ENCODE assay signal across 8 cellular contexts in genomic region chr1:19762175-19762779, GRCh38. TPM values are rescaled to one million over a fixed set of nuclear protein-coding genes. Genes with fewer than 3 reads are reported as not detected.
DNase-seq lines count a peak whose midpoint lies in the region; FAIRE-seq and TF ChIP-seq lines count a peak whose summit lies in the region.

No MANE protein-coding gene starts in this region.

- no peak for TF ChIP-seq EP300 in ovary (IDR thresholded peaks at IDR 0.05)

- no peak overlapping the region for H3K27ac ChIP-seq in endodermal cell (ENCODE audit: low read depth, low read length)
- H3K27ac ChIP-seq in ovary: no peak overlapping the region
- H3K27ac ChIP-seq in vagina: no peak overlapping the region

- peaks cover 10% of the 10 kb centered on the region for H3K4me1 ChIP-seq in endodermal cell (ENCODE audit: control insufficient read depth, insufficient read depth, low read length)
- H3K4me1 ChIP-seq in ovary (ENCODE audit: insufficient read depth): no peaks in the 10 kb centered on the region
- no peaks in the 10 kb centered on the region for H3K4me1 ChIP-seq in vagina

- DNase-seq in COLO668 (lab: John Stamatoyannopoulos, UW; ENCODE audit: unreplicated experiment) (peak; percentile 64), HTR-8/SVneo (ENCODE audit: insufficient read length, low spot score) (peak; percentile 61), UCSD-AML1 (lab: John Stamatoyannopoulos, UW; ENCODE audit: unreplicated experiment) (peak; percentile 21), endodermal cell (peak; percentile 88), ovary (peak in 4 of 5 donors; percentile 13 to 58 (median 44)), dedifferentiated amniotic fluid mesenchymal stem cell (ENCODE audit: extremely low spot score) (no peak), vagina (ENCODE audit: extremely low spot score in 2 of 2) (no peak), NOMO-1 treated with DMSO at 0.1 percent for 48 hours (lab: John Stamatoyannopoulos, UW; ENCODE audit: unreplicated experiment) (no peak)

- no peak for TF ChIP-seq POLR2A in ovary (IDR thresholded peaks at IDR 0.05)
- TF ChIP-seq POLR2A in vagina (IDR thresholded peaks at IDR 0.05): no peak

- H3K9me3 Mint-ChIP-seq in endodermal cell: peaks cover under 1% of the 10 kb centered on the region

- intact Hi-C loops in ovary (cut with DNase I): no loop called here
- intact Hi-C loops in vagina (cut with DNase I): no loop called here

- H3K9me3 ChIP-seq in endodermal cell (ENCODE audit: control insufficient read depth, low read length) (no peaks in the 10 kb centered on the region), ovary (no peaks in the 10 kb centered on the region), vagina (no peaks in the 10 kb centered on the region)

- no peaks in the 10 kb centered on the region for H3K27me3 ChIP-seq in endodermal cell (ENCODE audit: control insufficient read depth, insufficient read depth, low read length, poor library complexity, severe bottlenecking)
- no peaks in the 10 kb centered on the region for H3K27me3 ChIP-seq in ovary
- H3K27me3 ChIP-seq in vagina: no peaks in the 10 kb centered on the region

- H3K36me3 ChIP-seq in endodermal cell (ENCODE audit: control insufficient read depth, insufficient read depth, low read length) (no peaks in the 10 kb centered on the region), ovary (no peaks in the 10 kb centered on the region), vagina (peaks cover 0 to 3% of the 10 kb centered on the region in 2 donors)

- H3K4me3 Mint-ChIP-seq in endodermal cell: no peak overlapping the region

- FAIRE-seq in HTR-8/SVneo (lab: Jason Lieb, UNC): peak; percentile 48

- H3K4me3 ChIP-seq in endodermal cell (ENCODE audit: low read length) (no peak overlapping the region), ovary (no peak overlapping the region), vagina (no peak overlapping the region)

- no peak overlapping the region for H3K9ac ChIP-seq in endodermal cell (ENCODE audit: extremely low read depth, low read length, poor library complexity, severe bottlenecking)

- H3K27me3 Mint-ChIP-seq in endodermal cell (ENCODE audit: insufficient read depth): peaks cover 2% of the 10 kb centered on the region

- no peak overlapping the region for H3K27ac Mint-ChIP-seq in endodermal cell

- no peaks in the 10 kb centered on the region for H3K36me3 Mint-ChIP-seq in endodermal cell (ENCODE audit: low read depth)

- WGBS in endodermal cell (ENCODE audit: insufficient coverage in 1 of 2, insufficient read length in 1 of 2), 2 experiments: 37 to 64% methylated on average over 6 to 11 of the region's 11 CpGs
- WGBS in ovary, 3 donors: 65 to 71% (median 66%) methylated on average over 11 of the region's 11 CpGs

- TF ChIP-seq CTCF in endodermal cell (conservative IDR thresholded peaks at IDR 0.05): peak; percentile 88
- TF ChIP-seq CTCF in ovary (IDR thresholded peaks at IDR 0.05): peak; percentile 12 to 42 (median 30)
- TF ChIP-seq CTCF in vagina (IDR thresholded peaks at IDR 0.05): peak in 1 of 3 experiments; percentile 40

- H3K4me1 Mint-ChIP-seq in endodermal cell: peaks cover 16% of the 10 kb centered on the region

RNA-seq across cellular contexts. Expression of gene TMCO4, which starts 37.4 kb away (rescaled TPM):
- total RNA-seq in endodermal cell: 1 to 10 TPM; 6.2 to 6.6 TPM
- polyA plus RNA-seq in endodermal cell (2013, experiment 1 of 2): 0.78 TPM
- polyA plus RNA-seq in endodermal cell (2013, experiment 2 of 2): 0.50 TPM
- total RNA-seq in ovary: 10 to 100 TPM; 16.8 to 26.0 (median 21.4) TPM
- 10 to 100 TPM; 14.2 to 14.4 TPM for polyA plus RNA-seq in ovary
- 28.7 TPM for total RNA-seq in vagina

RNA-seq across cellular contexts. Expression of gene RNF186, which starts 52.8 kb away (rescaled TPM):
- not detected for total RNA-seq in endodermal cell
- not detected for polyA plus RNA-seq in endodermal cell (2013, experiment 1 of 2)
- polyA plus RNA-seq in endodermal cell (2013, experiment 2 of 2): not detected
- 1 to 10 TPM in 1 of 7 donors, under 1 TPM in 3, not detected in 3; 0.28 to 1.4 (median 0.47) TPM for total RNA-seq in ovary
- polyA plus RNA-seq in ovary: under 1 TPM in 1 of 2 donors, not detected in 1; 0.11 TPM
- total RNA-seq in vagina: not detected

Comparison
In these comparisons a context has a peak if more than half of its experiments do, and no peak if none do; other contexts are left out.
1. DNase-seq: peak in COLO668 (single experiment), HTR-8/SVneo (single experiment), UCSD-AML1 (single experiment), endodermal cell (single experiment) and ovary (4 of 5); none in dedifferentiated amniotic fluid mesenchymal stem cell (single experiment), vagina (0 of 2) and NOMO-1 treated with DMSO at 0.1 percent for 48 hours (single experiment).